In genomic region chr17:37830151-37830993, GRCh38 we compare ENCODE assay signal across 12 cellular contexts.
A peak's percentile ranks its signal among the peaks of the same experiment; 100 is the strongest.
DNase-seq lines count a peak whose midpoint lies in the region; ATAC-seq and TF ChIP-seq lines count a peak whose summit lies in the region.
"Had no signal": no experiment of that assay in that cellular context is flagged by ENCODE, and none has a peak within 500 bp of the region (broad histone marks: within the 10 kb centered on the region; RNA-seq: fewer than 3 reads in every experiment).

No MANE protein-coding gene starts in this region.

- no peak overlapping the region for H2AFZ ChIP-seq in neural progenitor cell (replicated peaks)

- no peak overlapping the region for H3K4me2 ChIP-seq in neural progenitor cell
- H3K4me2 ChIP-seq: KMS-11 had no signal

- peaks cover 4% of the 10 kb centered on the region for H3K27me3 Mint-ChIP-seq in neural progenitor cell (ENCODE audit: insufficient read depth, low read depth)

- no peaks in the 10 kb centered on the region for H3K9me3 Mint-ChIP-seq in neural progenitor cell

- H3K27me3 ChIP-seq in neural progenitor cell = no peaks in the 10 kb centered on the region

- no peak overlapping the region for H3K9ac ChIP-seq in neural progenitor cell
- H3K9ac ChIP-seq: KMS-11 had no signal

- no peaks in the 10 kb centered on the region for H3K4me1 ChIP-seq in neural progenitor cell

- DNase-seq in NCI-H526 (lab: John Stamatoyannopoulos, UW) = peak; percentile 25 to 67
- DNase-seq in neural progenitor cell (ENCODE audit: low spot score) = no peak
- no peak for DNase-seq in DMS 273 (lab: John Stamatoyannopoulos, UW; ENCODE audit: unreplicated experiment)
- DNase-seq in foreskin fibroblast = no peak
- no peak for DNase-seq in EL
- DNase-seq: COR-L47, NCI-H524 treated with DMSO at 0.1 percent for 48 hours, small intestine had no signal

- H4K20me1 ChIP-seq in neural progenitor cell (ENCODE audit: low read depth) = no peaks in the 10 kb centered on the region

- no peaks in the 10 kb centered on the region for H3K36me3 ChIP-seq in neural progenitor cell

- peak overlapping the region; percentile 17 for H3K4me3 Mint-ChIP-seq in neural progenitor cell

- H3F3A ChIP-seq in neural progenitor cell (ENCODE audit: low read depth) = no peaks in the 10 kb centered on the region

- no peaks in the 10 kb centered on the region for H3K9me3 ChIP-seq in neural progenitor cell (ENCODE audit: low read depth)

- ATAC-seq in GM18517 (IDR thresholded peaks at IDR 0.05; ENCODE audit: unreplicated experiment) = peak; percentile 55
- peak; percentile 64 for ATAC-seq in HG02759 (IDR thresholded peaks at IDR 0.05; ENCODE audit: unreplicated experiment)
- no peak for ATAC-seq in HG03135 (IDR thresholded peaks at IDR 0.05; ENCODE audit: unreplicated experiment)

- H3K4me3 ChIP-seq in neural progenitor cell (no peak overlapping the region), foreskin fibroblast (ENCODE audit: low read depth in 1 of 2, low read length in 2 of 2) (no peak overlapping the region)

- no peak overlapping the region for H3K27ac ChIP-seq in neural progenitor cell
- H3K27ac ChIP-seq: KMS-11 had no signal

- peaks cover 60% of the 10 kb centered on the region for H3K4me1 Mint-ChIP-seq in neural progenitor cell

- no peaks in the 10 kb centered on the region for H3K36me3 Mint-ChIP-seq in neural progenitor cell

- H3K79me2 ChIP-seq in neural progenitor cell (ENCODE audit: low read depth) = no peaks in the 10 kb centered on the region

- TF ChIP-seq CTCF in neural progenitor cell (IDR thresholded peaks at IDR 0.05) (no peak), foreskin fibroblast (IDR thresholded peaks at IDR 0.05; ENCODE audit: low read depth, low read length) (no peak)

- peak overlapping the region; percentile 75 for H3K27ac Mint-ChIP-seq in neural progenitor cell

Comparison
In these comparisons a context has a peak if more than half of its experiments do, and no peak if none do; other contexts are left out.
1. DNase-seq: peak in NCI-H526 (2 of 2); none in neural progenitor cell (single experiment), DMS 273 (single experiment), foreskin fibroblast (0 of 2) and EL (single experiment).